Comparison of ENCODE assay signal across 18 cellular contexts in genomic region chr20:41394081-41394480, GRCh38. TPM values are rescaled to one million over a fixed set of nuclear protein-coding genes. Genes with fewer than 3 reads are reported as not detected.
"Had no signal": no experiment of that assay in that cellular context is flagged by ENCODE, and none has a peak within 500 bp of the region (broad histone marks: within the 10 kb centered on the region; RNA-seq: fewer than 3 reads in every experiment).

No MANE protein-coding gene starts in this region.

- H3K27ac ChIP-seq: hepatocyte, thyroid gland, upper lobe of left lung had no signal

- DNase-seq: esophagus squamous epithelium; glutamatergic neuron; kidney; left cardiac atrium; stimulated activated CD4-positive, alpha-beta T cell treated with anti-CD3 and anti-CD28 coated beads, Interleukin-2, amount 100 ng/mL, for 24 hours; stimulated activated CD4-positive, alpha-beta T cell treated with anti-CD3 and anti-CD28 coated beads, Interleukin-4, amount 100 ng/mL, for 4 hours; stimulated activated naive CD4-positive, alpha-beta T cell; thyroid gland; upper lobe of left lung; uterus had no signal

- H3K9me3 Mint-ChIP-seq: central memory CD8-positive, alpha-beta T cell; dendritic cell treated with granulocyte-macrophage colony-stimulating factor and Interleukin-4, amounts not matched to agents 40 ng/mL and 50 ng/mL, for 4 days; mesothelial cell of epicardium; natural killer cell treated with Interleukin-12 subunit alpha and Interleukin-12 subunit beta and Interleukin-15 and Interleukin-18, amount 100 ng/mL, for 72 hours had no signal

- H2AFZ ChIP-seq: hepatocyte had no signal

- H3K36me3 Mint-ChIP-seq: mesothelial cell of epicardium; natural killer cell treated with Interleukin-12 subunit alpha and Interleukin-12 subunit beta and Interleukin-15 and Interleukin-18, amount 100 ng/mL, for 72 hours had no signal

- H3K27me3 Mint-ChIP-seq: central memory CD8-positive, alpha-beta T cell had no signal

- H3K4me3 ChIP-seq: esophagus squamous epithelium, gastroesophageal sphincter, hepatocyte, right atrium auricular region, thyroid gland, upper lobe of left lung, uterus had no signal

- H3K36me3 ChIP-seq: esophagus squamous epithelium, gastroesophageal sphincter, right atrium auricular region, thyroid gland, upper lobe of left lung, uterus had no signal

- H3K4me1 ChIP-seq: thyroid gland, uterus had no signal

- H3K4me2 ChIP-seq: hepatocyte had no signal

- ATAC-seq: gastroesophageal sphincter; natural killer cell treated with Interleukin-12 subunit alpha and Interleukin-12 subunit beta and Interleukin-15 and Interleukin-18, amount 100 ng/mL, for 72 hours had no signal

- H3K4me3 Mint-ChIP-seq: central memory CD8-positive, alpha-beta T cell; dendritic cell treated with granulocyte-macrophage colony-stimulating factor and Interleukin-4, amounts not matched to agents 40 ng/mL and 50 ng/mL, for 4 days; mesothelial cell of epicardium; natural killer cell treated with Interleukin-12 subunit alpha and Interleukin-12 subunit beta and Interleukin-15 and Interleukin-18, amount 100 ng/mL, for 72 hours had no signal

- H3K9me3 ChIP-seq: esophagus squamous epithelium, gastroesophageal sphincter, right atrium auricular region, thyroid gland, upper lobe of left lung, uterus had no signal

- H3K27me3 ChIP-seq: esophagus squamous epithelium, gastroesophageal sphincter, hepatocyte, right atrium auricular region, thyroid gland, upper lobe of left lung, uterus had no signal

- H3K27ac Mint-ChIP-seq: dendritic cell treated with granulocyte-macrophage colony-stimulating factor and Interleukin-4, amounts not matched to agents 40 ng/mL and 50 ng/mL, for 4 days; natural killer cell treated with Interleukin-12 subunit alpha and Interleukin-12 subunit beta and Interleukin-15 and Interleukin-18, amount 100 ng/mL, for 72 hours had no signal

RNA-seq across cellular contexts. Expression of gene EMILIN3, which starts 27.5 kb away (rescaled TPM):
- total RNA-seq: myocyte; natural killer cell treated with Interleukin-12 subunit alpha and Interleukin-12 subunit beta and Interleukin-15 and Interleukin-18, amount 100 ng/mL, for 72 hours had no signal
